Comparison of ENCODE assay signal across 28 cellular contexts in the genomic region with DNA sequence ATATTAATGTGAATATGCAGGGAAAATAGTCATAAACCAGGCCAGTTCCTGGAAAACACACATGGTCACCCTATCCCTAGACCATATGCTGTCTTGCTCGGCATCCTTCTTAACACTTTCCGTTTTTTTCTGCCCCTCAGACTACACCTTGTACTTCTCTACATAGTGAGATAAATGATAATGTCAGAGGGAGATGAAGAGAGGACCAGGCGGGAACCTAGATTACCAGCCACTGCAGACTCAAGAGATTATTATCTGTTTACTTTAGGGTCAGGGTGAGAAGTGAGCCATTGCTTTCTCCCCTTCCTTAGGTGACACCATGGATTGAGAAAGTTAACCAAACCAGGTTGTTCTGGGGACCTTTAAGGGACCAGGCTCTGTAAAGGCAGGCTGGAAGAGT.
"Had no signal": no experiment of that assay in that cellular context is flagged by ENCODE, and none has a peak within 500 bp of the region (broad histone marks: within the 10 kb centered on the region; RNA-seq: fewer than 3 reads in every experiment).

No MANE protein-coding gene starts in this region.

- ATAC-seq: effector memory CD8-positive, alpha-beta T cell; esophagus mucosa; foreskin keratinocyte; gastrocnemius medialis; gastroesophageal sphincter; heart left ventricle; heart right ventricle had no signal

- H3K4me3 ChIP-seq: colonic mucosa, coronary artery, dorsolateral prefrontal cortex, esophagus muscularis mucosa, esophagus squamous epithelium, gastrocnemius medialis, gastroesophageal sphincter, heart left ventricle, heart right ventricle had no signal

- H3K27ac ChIP-seq: colonic mucosa, coronary artery, dorsolateral prefrontal cortex, epithelial cell of prostate, esophagus muscularis mucosa, esophagus squamous epithelium, foreskin keratinocyte, gastrocnemius medialis, gastroesophageal sphincter, heart left ventricle, heart right ventricle had no signal

- H3K27me3 ChIP-seq: colonic mucosa, dorsolateral prefrontal cortex, esophagus muscularis mucosa, esophagus squamous epithelium, foreskin keratinocyte, gastrocnemius medialis, gastroesophageal sphincter, heart left ventricle, heart right ventricle had no signal

- H3K27ac Mint-ChIP-seq: dendritic cell treated with granulocyte-macrophage colony-stimulating factor and Interleukin-4, amounts not matched to agents 40 ng/mL and 50 ng/mL, for 4 days; effector memory CD8-positive, alpha-beta T cell; endodermal cell had no signal

- H3K27me3 Mint-ChIP-seq: dendritic cell treated with granulocyte-macrophage colony-stimulating factor and Interleukin-4, amounts not matched to agents 40 ng/mL and 50 ng/mL, for 4 days; effector memory CD8-positive, alpha-beta T cell had no signal

- FAIRE-seq: colon, endometrium, endothelial cell of umbilical vein, frontal cortex had no signal

- H3K4me3 Mint-ChIP-seq: dendritic cell treated with granulocyte-macrophage colony-stimulating factor and Interleukin-4, amounts not matched to agents 40 ng/mL and 50 ng/mL, for 4 days; effector memory CD8-positive, alpha-beta T cell; endodermal cell had no signal

- H3K9me3 ChIP-seq: colonic mucosa, esophagus muscularis mucosa, esophagus squamous epithelium, gastrocnemius medialis, gastroesophageal sphincter, heart left ventricle, heart right ventricle had no signal

- H3K9me3 Mint-ChIP-seq: dendritic cell treated with granulocyte-macrophage colony-stimulating factor and Interleukin-4, amounts not matched to agents 40 ng/mL and 50 ng/mL, for 4 days; effector memory CD8-positive, alpha-beta T cell; endodermal cell had no signal

- DNase-seq: colonic mucosa; cortex of kidney; dermis blood vessel endothelial cell; dorsolateral prefrontal cortex; effector CD4-positive, alpha-beta T cell; effector CD8-positive, alpha-beta T cell; effector memory CD4-positive, alpha-beta T cell; effector memory CD8-positive, alpha-beta T cell; endodermal cell; erythroblast; esophagus squamous epithelium; foreskin fibroblast; foreskin keratinocyte; foreskin melanocyte; gastrocnemius medialis; glutamatergic neuron; heart left ventricle; heart right ventricle had no signal
